8 cellular contexts compared by ENCODE assay signal in the genomic region with DNA sequence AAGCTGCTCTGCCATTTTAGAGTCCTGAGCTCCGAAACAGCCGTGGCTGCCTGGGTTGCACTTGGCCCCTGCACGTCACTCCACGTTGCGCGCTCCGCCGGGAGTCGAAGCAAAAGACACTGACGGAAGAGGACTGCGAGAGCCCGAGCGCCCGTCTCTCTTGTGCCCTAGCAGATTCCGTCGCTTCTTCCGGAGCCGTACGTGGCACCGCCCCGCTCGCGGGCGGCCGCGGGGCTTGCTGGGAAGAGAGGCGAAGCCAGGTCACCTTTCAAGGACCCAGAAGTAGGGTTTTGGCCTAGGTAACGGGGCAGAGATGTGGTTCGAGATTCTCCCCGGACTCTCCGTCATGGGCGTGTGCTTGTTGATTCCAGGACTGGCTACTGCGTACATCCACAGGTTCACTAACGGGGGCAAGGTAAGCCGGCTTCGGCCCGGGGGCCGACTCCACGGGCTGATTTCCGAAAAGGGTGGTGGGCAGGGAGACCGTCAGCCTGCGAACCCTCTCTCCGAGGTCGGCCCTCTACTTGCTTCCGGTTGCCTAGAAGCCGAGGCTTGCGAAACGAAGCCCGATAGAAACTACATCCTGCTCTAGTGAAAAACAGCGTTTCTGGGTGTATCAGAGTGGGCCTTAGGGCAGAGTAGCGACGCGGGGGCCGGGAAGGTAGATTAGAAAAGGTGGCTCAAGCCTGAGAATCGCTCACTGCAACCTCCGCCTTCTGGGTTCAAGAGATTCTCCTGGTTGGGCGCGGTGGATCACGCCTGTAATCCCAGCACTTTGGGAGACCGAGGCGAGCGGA. TPM values are rescaled to one million over a fixed set of nuclear protein-coding genes. Genes with fewer than 3 reads are reported as not detected.
A peak's percentile ranks its signal among the peaks of the same experiment; 100 is the strongest.
DNase-seq lines count a peak whose midpoint lies in the region; FAIRE-seq and TF ChIP-seq lines count a peak whose summit lies in the region.

A gene (plus strand): TSS at position 234 of the 797 bp plus-strand sequence. CDS start 80 bp downstream, at position 314.
A gene (minus strand): TSS at position 135 of the 797 bp plus-strand sequence. CDS start 120 bp downstream, at position 15.

- H3K79me2 ChIP-seq in MM.1S (ENCODE audit: low read length): peaks cover 59% of the 10 kb centered on the region

- peak within 1 kb of the TSS; percentile 62; the same call in 1 of the 2 replicates for H3K4me2 ChIP-seq in MM.1S (ENCODE audit: low read depth, low read length)

- H3K36me3 ChIP-seq in HAP-1 (replicated peaks) (peaks cover 15% of the 10 kb centered on the region), MM.1S (replicated peaks; ENCODE audit: insufficient read depth, low read length) (no peaks in the 10 kb centered on the region), SJCRH30 (peaks cover 17% of the 10 kb centered on the region), neuron (ENCODE audit: insufficient read depth, low read length) (peaks cover 4% of the 10 kb centered on the region), subcutaneous abdominal adipose tissue (ENCODE audit: control insufficient read depth in 5 of 5, insufficient read depth in 5 of 5, low read length in 5 of 5) (peaks cover 0 to 5% (median 4%) of the 10 kb centered on the region in 5 donors)

- H3K27me3 ChIP-seq in HAP-1 (ENCODE audit: low read depth) (no peaks in the 10 kb centered on the region), MM.1S (replicated peaks; ENCODE audit: insufficient read depth, low read length) (no peaks in the 10 kb centered on the region), SJCRH30 (no peaks in the 10 kb centered on the region), neuron (ENCODE audit: insufficient read depth, low read length) (no peaks in the 10 kb centered on the region), subcutaneous abdominal adipose tissue (ENCODE audit: control insufficient read depth in 5 of 5, insufficient read depth in 4 of 5, low read length in 5 of 5) (no peaks in the 10 kb centered on the region)

- H2AFZ ChIP-seq in MM.1S (ENCODE audit: low read length) (peak within 1 kb of the TSS; percentile 70), neuron (ENCODE audit: low read depth, low read length) (peak within 1 kb of the TSS; percentile 2)

- H3K4me1 ChIP-seq in HAP-1: peaks cover 11% of the 10 kb centered on the region
- no peaks in the 10 kb centered on the region for H3K4me1 ChIP-seq in MM.1S (ENCODE audit: low read length)
- no peaks in the 10 kb centered on the region for H3K4me1 ChIP-seq in SJCRH30
- H3K4me1 ChIP-seq in neuron (ENCODE audit: insufficient read depth, low read length): peaks cover 3% of the 10 kb centered on the region
- peaks cover 0 to 16% (median 9%) of the 10 kb centered on the region in 5 donors for H3K4me1 ChIP-seq in subcutaneous abdominal adipose tissue (ENCODE audit: control insufficient read depth in 5 of 5, insufficient read depth in 5 of 5, low read length in 5 of 5)

- H3K9me3 ChIP-seq in HAP-1 (no peaks in the 10 kb centered on the region), MM.1S (replicated peaks; ENCODE audit: insufficient read depth, low read length) (no peaks in the 10 kb centered on the region), SJCRH30 (replicated peaks) (no peaks in the 10 kb centered on the region), neuron (ENCODE audit: low read length) (no peaks in the 10 kb centered on the region), subcutaneous abdominal adipose tissue (ENCODE audit: control insufficient read depth in 5 of 5, low read length in 5 of 5) (peaks cover 0 to 7% (median 0%) of the 10 kb centered on the region in 5 donors)

- in situ Hi-C loops in HAP-1 (cut with MboI; ENCODE audit: low sequenced_read_pairs): loop anchor here (5.0 kb wide), 1 partner anchor 79 kb away; a partner anchor contains a TSS

- DNase-seq in HAP-1 (ENCODE audit: low spot score in 2 of 2) (peak; percentile 93), MM.1S (peak; percentile 88), SJCRH30 (peak; percentile 93 to 95), foreskin fibroblast (peak; percentile 85 to 93)
- DNase-seq in activated gamma-delta T cell treated with anti-CD3 and anti-CD28 coated beads, Interleukin-2, amount 50 U/mL, for 16 hours (ENCODE audit: low read depth): peak; percentile 67

- H3K27ac ChIP-seq in MM.1S (ENCODE audit: low read length) (peak within 1 kb of the TSS; percentile 93), SJCRH30 (peak within 1 kb of the TSS; percentile 93), subcutaneous abdominal adipose tissue (ENCODE audit: low read depth, low read length) (peak within 1 kb of the TSS; percentile 90)

- H3F3A ChIP-seq in MM.1S (ENCODE audit: insufficient read depth, low read length): 0 out of 2 replicates have a peak, but pooled peaks cover 11% of the 10 kb centered on the region

- H3K4me3 ChIP-seq in HAP-1: peak within 1 kb of the TSS; percentile 61
- H3K4me3 ChIP-seq in MM.1S (ENCODE audit: low read length): peak within 1 kb of the TSS; percentile 78
- H3K4me3 ChIP-seq in SJCRH30: peak within 1 kb of the TSS; percentile 84
- peak within 1 kb of the TSS; percentile 83 to 86 for H3K4me3 ChIP-seq in foreskin fibroblast (ENCODE audit: low read depth in 1 of 2, low read length in 2 of 2)
- peak within 1 kb of the TSS; percentile 60 for H3K4me3 ChIP-seq in neuron (ENCODE audit: low read length)
- peak within 1 kb of the TSS; percentile 62 to 92 (median 80) for H3K4me3 ChIP-seq in subcutaneous abdominal adipose tissue (ENCODE audit: low read depth in 1 of 5, low read length in 5 of 5)

- peak within 1 kb of the TSS; percentile 91 for H3K9ac ChIP-seq in MM.1S (ENCODE audit: low read length)
- peak within 1 kb of the TSS; percentile 68 to 86 (median 85) for H3K9ac ChIP-seq in subcutaneous abdominal adipose tissue (ENCODE audit: low read length in 5 of 5)

- no peaks in the 10 kb centered on the region for H4K20me1 ChIP-seq in MM.1S (ENCODE audit: insufficient read depth, low read length)

- FAIRE-seq in G401.6 (lab: Jason Lieb, UNC): peak; percentile 63

- no peak for TF ChIP-seq CTCF in MM.1S (IDR thresholded peaks at IDR 0.05; ENCODE audit: low read length)
- TF ChIP-seq CTCF in foreskin fibroblast (IDR thresholded peaks at IDR 0.05; ENCODE audit: low read depth, low read length): no peak

- no peaks in the 10 kb centered on the region for H3K9me2 ChIP-seq in MM.1S (replicated peaks; ENCODE audit: insufficient read depth, low read length)

RNA-seq across cellular contexts. Expression of the first gene that starts in this region (rescaled TPM):
- 278 and 293 TPM in 2 replicates for total RNA-seq in SJCRH30 (2014; rRNA removed; shearing (Covaris generic))

RNA-seq across cellular contexts. Expression of the second gene that starts in this region (rescaled TPM):
- total RNA-seq in SJCRH30 (2014; rRNA removed; shearing (Covaris generic)): 48.5 and 51.9 TPM in 2 replicates

Comparison
In these comparisons a context has a peak if more than half of its experiments do, and no peak if none do; other contexts are left out.
1. Peak in every context shown above with its lines: DNase-seq, H3K4me3 ChIP-seq and H3K27ac ChIP-seq.